ENCODE assay signal across 17 cellular contexts in genomic region chr10:112738586-112739218, GRCh38.
"Had no signal": no experiment of that assay in that cellular context is flagged by ENCODE, and none has a peak within 500 bp of the region (broad histone marks: within the 10 kb centered on the region; RNA-seq: fewer than 3 reads in every experiment).

No MANE protein-coding gene starts in this region.

- H3K27ac Mint-ChIP-seq: activated CD8-positive, alpha-beta memory T cell treated with anti-CD3 and anti-CD28 coated beads, Interleukin-2, amount 10 ng/mL, durations not matched to agents 7 days and 5 days; activated naive CD8-positive, alpha-beta T cell treated with anti-CD3 and anti-CD28 coated beads for 36 hours had no signal

- H3K4me3 Mint-ChIP-seq: activated CD8-positive, alpha-beta memory T cell treated with anti-CD3 and anti-CD28 coated beads, Interleukin-2, amount 10 ng/mL, durations not matched to agents 7 days and 5 days; activated naive CD8-positive, alpha-beta T cell treated with anti-CD3 and anti-CD28 coated beads for 36 hours had no signal

- ATAC-seq: activated CD8-positive, alpha-beta memory T cell treated with anti-CD3 and anti-CD28 coated beads, Interleukin-2, amount 10 ng/mL, durations not matched to agents 7 days and 5 days; gastroesophageal sphincter; sciatic nerve; stimulated activated naive CD8-positive, alpha-beta T cell treated with anti-CD3 and anti-CD28 coated beads, Interleukin-15, Interleukin-2, amounts not matched to agents 100 U/mL and 50 U/mL, for 24 hours had no signal

- DNase-seq: activated CD4-positive, alpha-beta T cell treated with anti-CD3 and anti-CD28 coated beads, Interleukin-2, amount 50 U/mL, for 48 hours; activated CD4-positive, CD25-positive, alpha-beta regulatory T cell treated with anti-CD3 and anti-CD28 coated beads, Interleukin-2, amount 50 U/mL, for 72 hours; activated CD8-positive, alpha-beta memory T cell treated with anti-CD3 and anti-CD28 coated beads, Interleukin-2, amount 10 ng/mL, durations not matched to agents 7 days and 5 days; activated gamma-delta T cell; activated naive CD8-positive, alpha-beta T cell treated with anti-CD3 and anti-CD28 coated beads for 36 hours; activated T-cell treated with anti-CD3 and anti-CD28 coated beads, Interleukin-2, amount 50 U/mL, for 48 hours; colonic mucosa; effector CD4-positive, alpha-beta T cell; midbrain; spleen; stimulated activated CD4-positive, alpha-beta T cell treated with anti-CD3 and anti-CD28 coated beads, Interleukin-2, amount 100 ng/mL, for 24 hours; stimulated activated naive CD8-positive, alpha-beta T cell treated with anti-CD3 and anti-CD28 coated beads, Interleukin-15, Interleukin-2, amounts not matched to agents 100 U/mL and 50 U/mL, for 24 hours; T-helper 2 cell; upper lobe of left lung had no signal

- H3K4me3 ChIP-seq: colonic mucosa, gastroesophageal sphincter, spleen, suprapubic skin, upper lobe of left lung had no signal

- H3K27me3 ChIP-seq: colonic mucosa, gastroesophageal sphincter, spleen, suprapubic skin, upper lobe of left lung had no signal

- H3K27me3 Mint-ChIP-seq: activated CD8-positive, alpha-beta memory T cell treated with anti-CD3 and anti-CD28 coated beads, Interleukin-2, amount 10 ng/mL, durations not matched to agents 7 days and 5 days; activated naive CD8-positive, alpha-beta T cell treated with anti-CD3 and anti-CD28 coated beads for 36 hours had no signal

- H3K27ac ChIP-seq: colonic mucosa, gastroesophageal sphincter, spleen, suprapubic skin, upper lobe of left lung had no signal

- H3K9me3 ChIP-seq: colonic mucosa, gastroesophageal sphincter, spleen, suprapubic skin, upper lobe of left lung had no signal

- H3K9me3 Mint-ChIP-seq: activated naive CD8-positive, alpha-beta T cell treated with anti-CD3 and anti-CD28 coated beads for 36 hours had no signal

- H3K36me3 ChIP-seq: colonic mucosa, gastroesophageal sphincter, suprapubic skin, upper lobe of left lung had no signal

- H3K4me1 Mint-ChIP-seq: activated CD8-positive, alpha-beta memory T cell treated with anti-CD3 and anti-CD28 coated beads, Interleukin-2, amount 10 ng/mL, durations not matched to agents 7 days and 5 days; activated naive CD8-positive, alpha-beta T cell treated with anti-CD3 and anti-CD28 coated beads for 36 hours had no signal
